In the genomic region with DNA sequence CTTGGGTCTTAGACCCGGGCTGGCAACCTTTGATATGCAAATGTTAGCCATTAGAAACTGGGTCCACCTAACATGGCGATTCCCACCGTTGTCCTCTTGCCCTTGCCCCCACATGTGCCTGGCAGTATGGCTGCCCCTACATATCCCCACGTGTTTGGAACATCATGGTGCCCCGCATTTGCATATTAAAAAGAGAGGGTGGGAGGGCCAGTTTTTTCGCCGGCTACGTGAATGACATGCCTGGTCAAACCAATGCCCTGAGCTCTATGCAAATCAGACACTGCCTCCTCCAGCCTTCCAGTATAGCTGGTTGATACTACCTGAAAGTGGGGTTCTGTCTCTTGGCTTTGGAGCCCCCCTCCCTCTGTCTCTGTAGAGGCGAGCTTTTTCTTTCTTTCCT, we compare ENCODE assay signal across 34 cellular contexts.
"Had no signal": no experiment of that assay in that cellular context is flagged by ENCODE, and none has a peak within 500 bp of the region (broad histone marks: within the 10 kb centered on the region; RNA-seq: fewer than 3 reads in every experiment).

No MANE protein-coding gene starts in this region.

- H3K9me3 Mint-ChIP-seq: activated CD4-positive, alpha-beta memory T cell treated with anti-CD3 and anti-CD28 coated beads, Interleukin-2, amount 10 ng/mL, durations not matched to agents 7 days and 5 days; activated CD4-positive, alpha-beta T cell treated with anti-CD3 and anti-CD28 coated beads, Interleukin-2, amount 10 ng/mL, durations not matched to agents 7 days and 5 days; activated T-cell treated with anti-CD3 and anti-CD28 coated beads, Interleukin-2, amount 50 U/mL, for 24 hours; activated T-cell treated with anti-CD3 and anti-CD28 coated beads, Interleukin-2, amount 50 U/mL, for 72 hours; central memory CD8-positive, alpha-beta T cell; dendritic cell treated with granulocyte-macrophage colony-stimulating factor and Interleukin-4, amounts not matched to agents 40 ng/mL and 50 ng/mL, for 4 days; T-helper 2 cell treated with Interferon-gamma antibody and Interleukin-4, amounts not matched to agents 5 μg/mL and 100 μg/mL, for 36 hours had no signal

- H3K4me3 Mint-ChIP-seq: activated CD4-positive, alpha-beta memory T cell treated with anti-CD3 and anti-CD28 coated beads, Interleukin-2, amount 10 ng/mL, durations not matched to agents 7 days and 5 days; activated CD4-positive, alpha-beta T cell treated with anti-CD3 and anti-CD28 coated beads for 36 hours; activated CD4-positive, alpha-beta T cell treated with anti-CD3 and anti-CD28 coated beads, Interleukin-2, amount 10 ng/mL, durations not matched to agents 7 days and 5 days; activated naive CD8-positive, alpha-beta T cell; activated T-cell treated with anti-CD3 and anti-CD28 coated beads, Interleukin-2, amount 50 U/mL, for 24 hours; activated T-cell treated with anti-CD3 and anti-CD28 coated beads, Interleukin-2, amount 50 U/mL, for 72 hours; central memory CD8-positive, alpha-beta T cell; dendritic cell treated with granulocyte-macrophage colony-stimulating factor and Interleukin-4, amounts not matched to agents 40 ng/mL and 50 ng/mL, for 4 days; T-helper 17 cell; T-helper 2 cell treated with Interferon-gamma antibody and Interleukin-4, amounts not matched to agents 5 μg/mL and 100 μg/mL, for 36 hours had no signal

- H3K9me3 ChIP-seq: esophagus muscularis mucosa, gastrocnemius medialis, heart left ventricle had no signal

- ATAC-seq: activated CD4-positive, alpha-beta T cell treated with anti-CD3 and anti-CD28 coated beads for 36 hours; activated T-cell treated with anti-CD3 and anti-CD28 coated beads, Interleukin-2, amount 50 U/mL, for 72 hours; foreskin keratinocyte; gastrocnemius medialis; heart left ventricle; T-helper 17 cell had no signal

- DNase-seq: activated CD4-positive, alpha-beta memory T cell treated with anti-CD3 and anti-CD28 coated beads, Interleukin-2, amount 10 ng/mL, durations not matched to agents 7 days and 5 days; activated CD4-positive, alpha-beta T cell treated with anti-CD3 and anti-CD28 coated beads for 36 hours; activated CD4-positive, alpha-beta T cell treated with anti-CD3 and anti-CD28 coated beads, Interleukin-2, amount 10 ng/mL, durations not matched to agents 7 days and 5 days; activated CD4-positive, alpha-beta T cell treated with anti-CD3 and anti-CD28 coated beads, Interleukin-2, amount 50 U/mL, for 4 hours; activated CD4-positive, CD25-positive, alpha-beta regulatory T cell; activated CD4-positive, CD25-positive, alpha-beta regulatory T cell treated with anti-CD3 and anti-CD28 coated beads, Interleukin-2, amount 50 U/mL, for 72 hours; activated CD8-positive, alpha-beta memory T cell treated with anti-CD3 and anti-CD28 coated beads, Interleukin-2, amount 50 U/mL, for 48 hours; activated gamma-delta T cell; activated naive CD4-positive, alpha-beta T cell; activated naive CD4-positive, alpha-beta T cell treated with anti-CD3 and anti-CD28 coated beads, Interleukin-2, amount 50 U/mL, for 16 hours; activated T-cell treated with anti-CD3 and anti-CD28 coated beads for 4 hours; activated T-cell treated with anti-CD3 and anti-CD28 coated beads, Interleukin-2, amount 50 U/mL, for 24 hours; activated T-cell treated with anti-CD3 and anti-CD28 coated beads, Interleukin-2, amount 50 U/mL, for 72 hours; amniotic stem cell; anterior cingulate cortex; brain microvascular endothelial cell; dorsolateral prefrontal cortex; effector memory CD4-positive, alpha-beta T cell; foreskin keratinocyte; gastrocnemius medialis; glutamatergic neuron; heart left ventricle; T-helper 1 cell; T-helper 17 cell; T1000; WERI-Rb-1 had no signal

- H3K27me3 ChIP-seq: brain microvascular endothelial cell, dorsolateral prefrontal cortex, esophagus muscularis mucosa, foreskin keratinocyte, gastrocnemius medialis, heart left ventricle had no signal

- H3K4me3 ChIP-seq: coronary artery, dorsolateral prefrontal cortex, esophagus muscularis mucosa, gastrocnemius medialis, heart left ventricle had no signal

- H3K4me1 ChIP-seq: esophagus muscularis mucosa, foreskin keratinocyte had no signal

- H3K4me1 Mint-ChIP-seq: activated CD4-positive, alpha-beta memory T cell treated with anti-CD3 and anti-CD28 coated beads, Interleukin-2, amount 10 ng/mL, durations not matched to agents 7 days and 5 days; activated CD4-positive, alpha-beta T cell treated with anti-CD3 and anti-CD28 coated beads for 36 hours; activated CD4-positive, alpha-beta T cell treated with anti-CD3 and anti-CD28 coated beads, Interleukin-2, amount 10 ng/mL, durations not matched to agents 7 days and 5 days; central memory CD8-positive, alpha-beta T cell; T-helper 17 cell had no signal

- H3K27ac Mint-ChIP-seq: activated CD4-positive, alpha-beta memory T cell treated with anti-CD3 and anti-CD28 coated beads, Interleukin-2, amount 10 ng/mL, durations not matched to agents 7 days and 5 days; activated CD4-positive, alpha-beta T cell treated with anti-CD3 and anti-CD28 coated beads for 36 hours; activated CD4-positive, alpha-beta T cell treated with anti-CD3 and anti-CD28 coated beads, Interleukin-2, amount 10 ng/mL, durations not matched to agents 7 days and 5 days; activated naive CD8-positive, alpha-beta T cell; activated T-cell treated with anti-CD3 and anti-CD28 coated beads, Interleukin-2, amount 50 U/mL, for 24 hours; activated T-cell treated with anti-CD3 and anti-CD28 coated beads, Interleukin-2, amount 50 U/mL, for 72 hours; dendritic cell treated with granulocyte-macrophage colony-stimulating factor and Interleukin-4, amounts not matched to agents 40 ng/mL and 50 ng/mL, for 4 days; T-helper 17 cell; T-helper 2 cell treated with Interferon-gamma antibody and Interleukin-4, amounts not matched to agents 5 μg/mL and 100 μg/mL, for 36 hours had no signal

- FAIRE-seq: astrocyte, bronchial epithelial cell had no signal

- H3K36me3 Mint-ChIP-seq: activated naive CD8-positive, alpha-beta T cell had no signal

- H3K27me3 Mint-ChIP-seq: dendritic cell treated with granulocyte-macrophage colony-stimulating factor and Interleukin-4, amounts not matched to agents 40 ng/mL and 50 ng/mL, for 4 days had no signal

- H3K36me3 ChIP-seq: brain microvascular endothelial cell, esophagus muscularis mucosa, gastrocnemius medialis, WERI-Rb-1 had no signal

- H3K27ac ChIP-seq: brain microvascular endothelial cell, coronary artery, dorsolateral prefrontal cortex, esophagus muscularis mucosa, foreskin keratinocyte, gastrocnemius medialis, heart left ventricle, WERI-Rb-1 had no signal
